Comparison of ENCODE assay signal across 1 cellular context in genomic region chr6:136249811-136250685, GRCh38.
A peak's percentile ranks its signal among the peaks of the same experiment; 100 is the strongest.
TF ChIP-seq lines count a peak whose summit lies in the region.

TSS of gene MTFR2 (minus strand) at chr6:136250311. CDS start at chr6:136249099, 1,212 bp downstream.

TF ChIP-seq in K562, 482 proteins besides CTCF, POLR2A, EP300 and RAD21 (continued from another document):
- no peak for TF ChIP-seq TSHZ1 (CRISPR knock-in tag; IDR thresholded peaks at IDR 0.05)
- TF ChIP-seq TCF3 (CRISPR knock-in tag; IDR thresholded peaks at IDR 0.05) = no peak
- TF ChIP-seq HDAC8 (tag; IDR thresholded peaks at IDR 0.05) = no peak
- TF ChIP-seq SLC30A9 (CRISPR knock-in tag; IDR thresholded peaks at IDR 0.05) = no peak
- TF ChIP-seq TFAP4 (CRISPR knock-in tag; IDR thresholded peaks at IDR 0.05; ENCODE audit: borderline replicate concordance) = peak; percentile 88
- no peak for TF ChIP-seq ARID2 (IDR thresholded peaks at IDR 0.05)
- TF ChIP-seq LCOR (CRISPR knock-in tag; IDR thresholded peaks at IDR 0.05) = peak; percentile 99
- TF ChIP-seq PML (IDR thresholded peaks at IDR 0.05; ENCODE audit: low read length) = peak; percentile 83; the same call in 1 of the 2 replicates
- TF ChIP-seq PCBP1 (IDR thresholded peaks at IDR 0.05; ENCODE audit: low read depth, low read length, poor library complexity, severe bottlenecking) = no peak
